16 cellular contexts compared by ENCODE assay signal in the genomic region with DNA sequence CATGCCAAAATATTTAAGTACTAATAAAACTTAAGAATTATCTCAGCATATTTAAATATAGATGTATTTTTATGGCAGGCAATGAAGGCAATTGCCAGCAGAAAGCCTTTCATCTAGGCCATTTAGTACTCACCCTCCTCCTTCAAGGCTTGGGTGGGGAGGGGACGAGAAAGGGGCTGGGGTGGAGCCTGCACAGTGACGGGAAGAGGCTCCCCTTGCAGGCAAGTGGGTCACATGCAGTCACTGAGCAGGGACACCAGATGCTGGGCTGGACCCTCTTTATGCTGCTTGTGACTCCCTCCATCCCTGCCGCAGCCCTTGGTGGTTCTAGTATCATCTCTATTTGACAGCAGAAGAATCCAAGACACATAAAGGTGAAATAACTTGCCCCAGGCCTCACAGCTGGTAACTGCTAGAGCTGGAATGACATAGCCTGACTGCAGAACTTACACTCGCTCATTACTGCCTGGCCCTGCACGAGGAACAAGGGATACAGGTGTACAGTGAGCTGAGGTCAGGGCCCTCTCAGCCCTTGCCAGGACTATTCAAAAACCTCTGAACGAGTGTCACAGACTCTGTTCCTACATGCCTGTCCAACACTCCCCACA.
A peak's percentile ranks its signal among the peaks of the same experiment; 100 is the strongest.
DNase-seq lines count a peak whose midpoint lies in the region; ATAC-seq, FAIRE-seq and TF ChIP-seq lines count a peak whose summit lies in the region.
"Had no signal": no experiment of that assay in that cellular context is flagged by ENCODE, and none has a peak within 500 bp of the region (broad histone marks: within the 10 kb centered on the region; RNA-seq: fewer than 3 reads in every experiment).

No MANE protein-coding gene starts in this region.

- H3K4me3 ChIP-seq in WERI-Rb-1 (ENCODE audit: low read depth, low read length), result no peak overlapping the region
- no peak overlapping the region for H3K4me3 ChIP-seq in small intestine (ENCODE audit: low read depth in 1 of 2, low read length in 2 of 2)
- H3K4me3 ChIP-seq: A549, GM12878, HAP-1 had no signal

- no peaks in the 10 kb centered on the region for H3K27me3 ChIP-seq in WERI-Rb-1 (ENCODE audit: insufficient read depth, low read depth, severe bottlenecking)
- no peaks in the 10 kb centered on the region for H3K27me3 ChIP-seq in small intestine (ENCODE audit: control insufficient read depth in 2 of 2, insufficient read depth in 2 of 2, low read length in 2 of 2)

- TF ChIP-seq CTCF in WERI-Rb-1 (IDR thresholded peaks at IDR 0.05; ENCODE audit: low read depth, low read length) (no peak), RWPE1 (conservative IDR thresholded peaks at IDR 0.05; ENCODE audit: low read depth) (no peak)

- POLR2A ChIA-PET in RWPE1 (lab: Yijun Ruan, JAX; ENCODE audit: low non-redundant PET), result no interaction called here

- intact Hi-C loops in left colon (cut with DNase I, micrococcal nuclease), result no loop called here

- FAIRE-seq in small intestine (lab: Jason Lieb, UNC), result no peak
- FAIRE-seq: A549, GM12878, GM18507 had no signal

- peak; percentile 34 for ATAC-seq in left colon
- ATAC-seq: A549, GM12878 had no signal

- CTCF ChIA-PET in RWPE1 (lab: Yijun Ruan, JAX), result interaction anchor here (0.6 kb wide), 1 partner anchor 247 kb away, joined by 4 read pairs; no protein-coding TSS in a partner anchor

- H3K9me3 ChIP-seq in WERI-Rb-1 (ENCODE audit: severe bottlenecking) (no peaks in the 10 kb centered on the region), small intestine (ENCODE audit: control insufficient read depth, low read depth) (no peaks in the 10 kb centered on the region)
- H3K9me3 ChIP-seq: A549, HAP-1 had no signal

- H3K4me1 ChIP-seq in small intestine (ENCODE audit: control insufficient read depth in 2 of 2, insufficient read depth in 1 of 2, low read depth in 1 of 2, low read length in 1 of 2), result peaks cover 0 to 4% of the 10 kb centered on the region in 2 donors

- H3K36me3 ChIP-seq in WERI-Rb-1 (no peaks in the 10 kb centered on the region), small intestine (ENCODE audit: control insufficient read depth in 2 of 2, insufficient read depth in 2 of 2, low read length in 2 of 2) (no peaks in the 10 kb centered on the region)
- H3K36me3 ChIP-seq: HAP-1 had no signal

- DNase-seq in NCI-H82 (lab: John Stamatoyannopoulos, UW), result peak; percentile 19
- no peak for DNase-seq in NCI-H82 treated with DMSO at 0.1 percent for 48 hours (lab: John Stamatoyannopoulos, UW; ENCODE audit: unreplicated experiment)
- peak; percentile 32 for DNase-seq in WERI-Rb-1
- DNase-seq in left colon, result no peak
- peak; percentile 16 for DNase-seq in small intestine
- no peak for DNase-seq in AG08395 (ENCODE audit: low spot score)
- no peak for DNase-seq in RWPE1 (ENCODE audit: low spot score)
- DNase-seq in OCI-M2 (lab: John Stamatoyannopoulos, UW; ENCODE audit: unreplicated experiment), result no peak
- DNase-seq: COR-L47, Karpas-422, MM.1S, NCI-H1930 had no signal

- WGBS in small intestine, 3 donors, result 15 to 60% (median 23%) methylated on average over 6 of the region's 6 CpGs

- no peak overlapping the region for H3K27ac ChIP-seq in WERI-Rb-1
- no peak overlapping the region for H3K27ac ChIP-seq in small intestine (ENCODE audit: low read depth in 1 of 2, low read length in 1 of 2)
- no peak overlapping the region for H3K27ac ChIP-seq in RWPE1
- H3K27ac ChIP-seq: A549 had no signal

Comparison
In these comparisons a context has a peak if more than half of its experiments do, and no peak if none do; other contexts are left out.
1. DNase-seq: peak in NCI-H82 (single experiment), WERI-Rb-1 (single experiment) and small intestine (single experiment); none in NCI-H82 treated with DMSO at 0.1 percent for 48 hours (single experiment), left colon (0 of 2), AG08395 (single experiment), RWPE1 (single experiment) and OCI-M2 (single experiment).